Comparison of ENCODE assay signal across 1 cellular context in the genomic region with DNA sequence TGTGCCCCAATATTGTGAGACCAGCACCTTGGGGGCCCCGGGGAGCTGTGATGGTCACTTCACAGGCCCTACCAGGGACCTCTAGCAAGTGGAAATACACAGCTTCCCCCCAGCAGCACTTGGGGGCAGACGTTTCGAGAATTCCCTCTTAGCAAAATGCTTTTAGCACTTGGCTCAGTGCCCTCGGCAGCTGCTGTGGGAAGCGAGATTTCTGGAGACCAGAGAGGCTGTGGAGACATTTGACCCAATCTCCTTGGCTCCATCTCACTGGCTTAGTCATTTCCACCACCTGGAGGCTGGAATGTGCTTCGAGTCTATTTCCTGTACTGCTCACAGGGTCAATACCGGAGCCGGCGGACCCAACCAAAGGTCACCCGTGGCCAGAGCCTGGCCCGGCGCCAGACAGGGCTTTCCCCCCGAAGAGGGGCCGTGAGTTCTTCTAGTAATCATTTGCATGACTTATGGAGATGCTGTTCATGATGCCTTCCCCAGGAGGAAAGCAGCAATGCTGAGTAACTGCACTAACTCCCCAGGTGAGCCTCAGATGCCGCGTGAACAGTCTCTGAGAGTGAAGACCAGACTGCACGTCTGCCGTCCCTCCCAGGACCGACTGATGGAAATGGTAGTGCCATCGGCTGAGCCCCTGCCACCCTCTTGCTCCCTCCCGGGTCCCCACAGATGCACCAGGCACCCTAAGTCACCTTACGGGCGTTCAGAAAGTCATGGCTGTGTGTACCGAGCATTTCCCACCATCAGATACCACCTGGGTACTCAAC.
TF ChIP-seq lines count a peak whose summit lies in the region.

No MANE protein-coding gene starts in this region.

TF ChIP-seq in HepG2, 621 proteins besides CTCF, POLR2A, EP300 and RAD21 (continued from another document and continues in another):
- TF ChIP-seq, protein P1, sequence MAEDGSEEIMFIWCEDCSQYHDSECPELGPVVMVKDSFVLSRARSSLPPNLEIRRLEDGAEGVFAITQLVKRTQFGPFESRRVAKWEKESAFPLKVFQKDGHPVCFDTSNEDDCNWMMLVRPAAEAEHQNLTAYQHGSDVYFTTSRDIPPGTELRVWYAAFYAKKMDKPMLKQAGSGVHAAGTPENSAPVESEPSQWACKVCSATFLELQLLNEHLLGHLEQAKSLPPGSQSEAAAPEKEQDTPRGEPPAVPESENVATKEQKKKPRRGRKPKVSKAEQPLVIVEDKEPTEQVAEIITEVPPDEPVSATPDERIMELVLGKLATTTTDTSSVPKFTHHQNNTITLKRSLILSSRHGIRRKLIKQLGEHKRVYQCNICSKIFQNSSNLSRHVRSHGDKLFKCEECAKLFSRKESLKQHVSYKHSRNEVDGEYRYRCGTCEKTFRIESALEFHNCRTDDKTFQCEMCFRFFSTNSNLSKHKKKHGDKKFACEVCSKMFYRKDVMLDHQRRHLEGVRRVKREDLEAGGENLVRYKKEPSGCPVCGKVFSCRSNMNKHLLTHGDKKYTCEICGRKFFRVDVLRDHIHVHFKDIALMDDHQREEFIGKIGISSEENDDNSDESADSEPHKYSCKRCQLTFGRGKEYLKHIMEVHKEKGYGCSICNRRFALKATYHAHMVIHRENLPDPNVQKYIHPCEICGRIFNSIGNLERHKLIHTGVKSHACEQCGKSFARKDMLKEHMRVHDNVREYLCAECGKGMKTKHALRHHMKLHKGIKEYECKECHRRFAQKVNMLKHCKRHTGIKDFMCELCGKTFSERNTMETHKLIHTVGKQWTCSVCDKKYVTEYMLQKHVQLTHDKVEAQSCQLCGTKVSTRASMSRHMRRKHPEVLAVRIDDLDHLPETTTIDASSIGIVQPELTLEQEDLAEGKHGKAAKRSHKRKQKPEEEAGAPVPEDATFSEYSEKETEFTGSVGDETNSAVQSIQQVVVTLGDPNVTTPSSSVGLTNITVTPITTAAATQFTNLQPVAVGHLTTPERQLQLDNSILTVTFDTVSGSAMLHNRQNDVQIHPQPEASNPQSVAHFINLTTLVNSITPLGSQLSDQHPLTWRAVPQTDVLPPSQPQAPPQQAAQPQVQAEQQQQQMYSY (CRISPR knock-in tag; IDR thresholded peaks at IDR 0.05): no peak
- TF ChIP-seq SP5 (CRISPR knock-in tag; IDR thresholded peaks at IDR 0.05; ENCODE audit: borderline replicate concordance, low read depth) (no peak), ARNT (IDR thresholded peaks at IDR 0.05) (no peak), KDM1A (CRISPR knock-in tag; IDR thresholded peaks at IDR 0.05) (peak; percentile 24; the same call in 1 of the 2 replicates), ZNF256 (CRISPR knock-in tag; conservative IDR thresholded peaks at IDR 0.05) (no peak), ZNF629 (CRISPR knock-in tag; conservative IDR thresholded peaks at IDR 0.05) (no peak), ZNF430 (CRISPR knock-in tag; IDR thresholded peaks at IDR 0.05) (0 out of 2 replicates have a peak, but pooled peaks have one; percentile 38), ZNF83 (CRISPR knock-in tag; IDR thresholded peaks at IDR 0.05; ENCODE audit: borderline replicate concordance) (no peak), JUN (CRISPR knock-in tag; IDR thresholded peaks at IDR 0.05) (no peak), MEIS1 (CRISPR knock-in tag; IDR thresholded peaks at IDR 0.05; ENCODE audit: borderline replicate concordance) (no peak), SMYD3 (CRISPR knock-in tag; IDR thresholded peaks at IDR 0.05) (no peak), ZNF33B (CRISPR knock-in tag; IDR thresholded peaks at IDR 0.05) (no peak), ZBTB21 (CRISPR knock-in tag; IDR thresholded peaks at IDR 0.05) (no peak), ZNF552 (CRISPR knock-in tag; IDR thresholded peaks at IDR 0.05; ENCODE audit: borderline replicate concordance) (no peak), SIN3B (IDR thresholded peaks at IDR 0.05; ENCODE audit: low read length) (no peak), ZNF850 (CRISPR knock-in tag; conservative IDR thresholded peaks at IDR 0.05) (no peak), EZH2 (conservative IDR thresholded peaks at IDR 0.05; ENCODE audit: low read depth, low read length) (no peak), EED (CRISPR knock-in tag; IDR thresholded peaks at IDR 0.05) (no peak), TBP (CRISPR knock-in tag; IDR thresholded peaks at IDR 0.05) (no peak), PTBP1 (IDR thresholded peaks at IDR 0.05; ENCODE audit: low read depth, low read length, poor library complexity, severe bottlenecking) (no peak), ZNF460 (CRISPR knock-in tag; IDR thresholded peaks at IDR 0.05; ENCODE audit: borderline replicate concordance) (no peak), ONECUT2 (CRISPR knock-in tag; IDR thresholded peaks at IDR 0.05) (peak; percentile 64; the same call in 1 of the 2 replicates), ZNF382 (CRISPR knock-in tag; IDR thresholded peaks at IDR 0.05; ENCODE audit: borderline replicate concordance) (no peak), ZFP62 (CRISPR knock-in tag; IDR thresholded peaks at IDR 0.05) (no peak), ZNF20 (CRISPR knock-in tag; IDR thresholded peaks at IDR 0.05) (no peak), SETDB1 (CRISPR knock-in tag; IDR thresholded peaks at IDR 0.05; ENCODE audit: borderline replicate concordance) (no peak), SIN3A (IDR thresholded peaks at IDR 0.05; ENCODE audit: borderline replicate concordance, low read depth, low read length) (no peak), KDM5B (CRISPR knock-in tag; IDR thresholded peaks at IDR 0.05; ENCODE audit: borderline replicate concordance) (no peak; the same call in 1 of the 2 replicates), NFRKB (IDR thresholded peaks at IDR 0.05) (no peak), SMARCE1 (IDR thresholded peaks at IDR 0.05; ENCODE audit: borderline replicate concordance) (no peak), SOX13 (IDR thresholded peaks at IDR 0.05) (no peak), SOX13 (CRISPR knock-in tag; conservative IDR thresholded peaks at IDR 0.05 in 1 of 2, IDR thresholded peaks at IDR 0.05 in 1 of 2) (no peak; a peak in 1 of 4 replicates), ZNF567 (CRISPR knock-in tag; IDR thresholded peaks at IDR 0.05; ENCODE audit: borderline replicate concordance) (no peak)
- TF ChIP-seq, protein P2, sequence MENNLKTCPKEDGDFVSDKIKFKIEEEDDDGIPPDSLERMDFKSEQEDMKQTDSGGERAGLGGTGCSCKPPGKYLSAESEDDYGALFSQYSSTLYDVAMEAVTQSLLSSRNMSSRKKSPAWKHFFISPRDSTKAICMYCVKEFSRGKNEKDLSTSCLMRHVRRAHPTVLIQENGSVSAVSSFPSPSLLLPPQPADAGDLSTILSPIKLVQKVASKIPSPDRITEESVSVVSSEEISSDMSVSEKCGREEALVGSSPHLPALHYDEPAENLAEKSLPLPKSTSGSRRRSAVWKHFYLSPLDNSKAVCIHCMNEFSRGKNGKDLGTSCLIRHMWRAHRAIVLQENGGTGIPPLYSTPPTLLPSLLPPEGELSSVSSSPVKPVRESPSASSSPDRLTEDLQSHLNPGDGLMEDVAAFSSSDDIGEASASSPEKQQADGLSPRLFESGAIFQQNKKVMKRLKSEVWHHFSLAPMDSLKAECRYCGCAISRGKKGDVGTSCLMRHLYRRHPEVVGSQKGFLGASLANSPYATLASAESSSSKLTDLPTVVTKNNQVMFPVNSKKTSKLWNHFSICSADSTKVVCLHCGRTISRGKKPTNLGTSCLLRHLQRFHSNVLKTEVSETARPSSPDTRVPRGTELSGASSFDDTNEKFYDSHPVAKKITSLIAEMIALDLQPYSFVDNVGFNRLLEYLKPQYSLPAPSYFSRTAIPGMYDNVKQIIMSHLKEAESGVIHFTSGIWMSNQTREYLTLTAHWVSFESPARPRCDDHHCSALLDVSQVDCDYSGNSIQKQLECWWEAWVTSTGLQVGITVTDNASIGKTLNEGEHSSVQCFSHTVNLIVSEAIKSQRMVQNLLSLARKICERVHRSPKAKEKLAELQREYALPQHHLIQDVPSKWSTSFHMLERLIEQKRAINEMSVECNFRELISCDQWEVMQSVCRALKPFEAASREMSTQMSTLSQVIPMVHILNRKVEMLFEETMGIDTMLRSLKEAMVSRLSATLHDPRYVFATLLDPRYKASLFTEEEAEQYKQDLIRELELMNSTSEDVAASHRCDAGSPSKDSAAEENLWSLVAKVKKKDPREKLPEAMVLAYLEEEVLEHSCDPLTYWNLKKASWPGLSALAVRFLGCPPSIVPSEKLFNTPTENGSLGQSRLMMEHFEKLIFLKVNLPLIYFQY (CRISPR knock-in tag; IDR thresholded peaks at IDR 0.05; ENCODE audit: borderline replicate concordance): peak; percentile 94
- TF ChIP-seq, protein P3, sequence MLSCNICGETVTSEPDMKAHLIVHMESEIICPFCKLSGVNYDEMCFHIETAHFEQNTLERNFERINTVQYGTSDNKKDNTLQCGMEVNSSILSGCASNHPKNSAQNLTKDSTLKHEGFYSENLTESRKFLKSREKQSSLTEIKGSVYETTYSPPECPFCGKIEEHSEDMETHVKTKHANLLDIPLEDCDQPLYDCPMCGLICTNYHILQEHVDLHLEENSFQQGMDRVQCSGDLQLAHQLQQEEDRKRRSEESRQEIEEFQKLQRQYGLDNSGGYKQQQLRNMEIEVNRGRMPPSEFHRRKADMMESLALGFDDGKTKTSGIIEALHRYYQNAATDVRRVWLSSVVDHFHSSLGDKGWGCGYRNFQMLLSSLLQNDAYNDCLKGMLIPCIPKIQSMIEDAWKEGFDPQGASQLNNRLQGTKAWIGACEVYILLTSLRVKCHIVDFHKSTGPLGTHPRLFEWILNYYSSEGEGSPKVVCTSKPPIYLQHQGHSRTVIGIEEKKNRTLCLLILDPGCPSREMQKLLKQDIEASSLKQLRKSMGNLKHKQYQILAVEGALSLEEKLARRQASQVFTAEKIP (CRISPR knock-in tag; IDR thresholded peaks at IDR 0.05; ENCODE audit: borderline replicate concordance): no peak
- TF ChIP-seq, protein P4, sequence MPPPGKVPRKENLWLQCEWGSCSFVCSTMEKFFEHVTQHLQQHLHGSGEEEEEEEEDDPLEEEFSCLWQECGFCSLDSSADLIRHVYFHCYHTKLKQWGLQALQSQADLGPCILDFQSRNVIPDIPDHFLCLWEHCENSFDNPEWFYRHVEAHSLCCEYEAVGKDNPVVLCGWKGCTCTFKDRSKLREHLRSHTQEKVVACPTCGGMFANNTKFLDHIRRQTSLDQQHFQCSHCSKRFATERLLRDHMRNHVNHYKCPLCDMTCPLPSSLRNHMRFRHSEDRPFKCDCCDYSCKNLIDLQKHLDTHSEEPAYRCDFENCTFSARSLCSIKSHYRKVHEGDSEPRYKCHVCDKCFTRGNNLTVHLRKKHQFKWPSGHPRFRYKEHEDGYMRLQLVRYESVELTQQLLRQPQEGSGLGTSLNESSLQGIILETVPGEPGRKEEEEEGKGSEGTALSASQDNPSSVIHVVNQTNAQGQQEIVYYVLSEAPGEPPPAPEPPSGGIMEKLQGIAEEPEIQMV (CRISPR knock-in tag; IDR thresholded peaks at IDR 0.05; ENCODE audit: low read depth): no peak
- TF ChIP-seq, protein P5, sequence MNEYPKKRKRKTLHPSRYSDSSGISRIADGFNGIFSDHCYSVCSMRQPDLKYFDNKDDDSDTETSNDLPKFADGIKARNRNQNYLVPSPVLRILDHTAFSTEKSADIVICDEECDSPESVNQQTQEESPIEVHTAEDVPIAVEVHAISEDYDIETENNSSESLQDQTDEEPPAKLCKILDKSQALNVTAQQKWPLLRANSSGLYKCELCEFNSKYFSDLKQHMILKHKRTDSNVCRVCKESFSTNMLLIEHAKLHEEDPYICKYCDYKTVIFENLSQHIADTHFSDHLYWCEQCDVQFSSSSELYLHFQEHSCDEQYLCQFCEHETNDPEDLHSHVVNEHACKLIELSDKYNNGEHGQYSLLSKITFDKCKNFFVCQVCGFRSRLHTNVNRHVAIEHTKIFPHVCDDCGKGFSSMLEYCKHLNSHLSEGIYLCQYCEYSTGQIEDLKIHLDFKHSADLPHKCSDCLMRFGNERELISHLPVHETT (CRISPR knock-in tag; conservative IDR thresholded peaks at IDR 0.05): no peak
- TF ChIP-seq, protein P6, sequence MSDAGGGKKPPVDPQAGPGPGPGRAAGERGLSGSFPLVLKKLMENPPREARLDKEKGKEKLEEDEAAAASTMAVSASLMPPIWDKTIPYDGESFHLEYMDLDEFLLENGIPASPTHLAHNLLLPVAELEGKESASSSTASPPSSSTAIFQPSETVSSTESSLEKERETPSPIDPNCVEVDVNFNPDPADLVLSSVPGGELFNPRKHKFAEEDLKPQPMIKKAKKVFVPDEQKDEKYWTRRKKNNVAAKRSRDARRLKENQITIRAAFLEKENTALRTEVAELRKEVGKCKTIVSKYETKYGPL (CRISPR knock-in tag; IDR thresholded peaks at IDR 0.05): no peak
- TF ChIP-seq, protein P7, sequence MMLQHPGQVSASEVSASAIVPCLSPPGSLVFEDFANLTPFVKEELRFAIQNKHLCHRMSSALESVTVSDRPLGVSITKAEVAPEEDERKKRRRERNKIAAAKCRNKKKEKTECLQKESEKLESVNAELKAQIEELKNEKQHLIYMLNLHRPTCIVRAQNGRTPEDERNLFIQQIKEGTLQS (CRISPR knock-in tag; IDR thresholded peaks at IDR 0.05): no peak
- TF ChIP-seq, protein P8, sequence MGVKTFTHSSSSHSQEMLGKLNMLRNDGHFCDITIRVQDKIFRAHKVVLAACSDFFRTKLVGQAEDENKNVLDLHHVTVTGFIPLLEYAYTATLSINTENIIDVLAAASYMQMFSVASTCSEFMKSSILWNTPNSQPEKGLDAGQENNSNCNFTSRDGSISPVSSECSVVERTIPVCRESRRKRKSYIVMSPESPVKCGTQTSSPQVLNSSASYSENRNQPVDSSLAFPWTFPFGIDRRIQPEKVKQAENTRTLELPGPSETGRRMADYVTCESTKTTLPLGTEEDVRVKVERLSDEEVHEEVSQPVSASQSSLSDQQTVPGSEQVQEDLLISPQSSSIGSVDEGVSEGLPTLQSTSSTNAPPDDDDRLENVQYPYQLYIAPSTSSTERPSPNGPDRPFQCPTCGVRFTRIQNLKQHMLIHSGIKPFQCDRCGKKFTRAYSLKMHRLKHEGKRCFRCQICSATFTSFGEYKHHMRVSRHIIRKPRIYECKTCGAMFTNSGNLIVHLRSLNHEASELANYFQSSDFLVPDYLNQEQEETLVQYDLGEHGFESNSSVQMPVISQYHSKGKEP (CRISPR knock-in tag; IDR thresholded peaks at IDR 0.05): no peak
- TF ChIP-seq, protein P9, sequence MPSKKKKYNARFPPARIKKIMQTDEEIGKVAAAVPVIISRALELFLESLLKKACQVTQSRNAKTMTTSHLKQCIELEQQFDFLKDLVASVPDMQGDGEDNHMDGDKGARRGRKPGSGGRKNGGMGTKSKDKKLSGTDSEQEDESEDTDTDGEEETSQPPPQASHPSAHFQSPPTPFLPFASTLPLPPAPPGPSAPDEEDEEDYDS (CRISPR knock-in tag; IDR thresholded peaks at IDR 0.05): no peak
- TF ChIP-seq, protein P10, sequence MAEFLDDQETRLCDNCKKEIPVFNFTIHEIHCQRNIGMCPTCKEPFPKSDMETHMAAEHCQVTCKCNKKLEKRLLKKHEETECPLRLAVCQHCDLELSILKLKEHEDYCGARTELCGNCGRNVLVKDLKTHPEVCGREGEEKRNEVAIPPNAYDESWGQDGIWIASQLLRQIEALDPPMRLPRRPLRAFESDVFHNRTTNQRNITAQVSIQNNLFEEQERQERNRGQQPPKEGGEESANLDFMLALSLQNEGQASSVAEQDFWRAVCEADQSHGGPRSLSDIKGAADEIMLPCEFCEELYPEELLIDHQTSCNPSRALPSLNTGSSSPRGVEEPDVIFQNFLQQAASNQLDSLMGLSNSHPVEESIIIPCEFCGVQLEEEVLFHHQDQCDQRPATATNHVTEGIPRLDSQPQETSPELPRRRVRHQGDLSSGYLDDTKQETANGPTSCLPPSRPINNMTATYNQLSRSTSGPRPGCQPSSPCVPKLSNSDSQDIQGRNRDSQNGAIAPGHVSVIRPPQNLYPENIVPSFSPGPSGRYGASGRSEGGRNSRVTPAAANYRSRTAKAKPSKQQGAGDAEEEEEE (CRISPR knock-in tag; IDR thresholded peaks at IDR 0.05; ENCODE audit: borderline replicate concordance): no peak
